In the genomic region with DNA sequence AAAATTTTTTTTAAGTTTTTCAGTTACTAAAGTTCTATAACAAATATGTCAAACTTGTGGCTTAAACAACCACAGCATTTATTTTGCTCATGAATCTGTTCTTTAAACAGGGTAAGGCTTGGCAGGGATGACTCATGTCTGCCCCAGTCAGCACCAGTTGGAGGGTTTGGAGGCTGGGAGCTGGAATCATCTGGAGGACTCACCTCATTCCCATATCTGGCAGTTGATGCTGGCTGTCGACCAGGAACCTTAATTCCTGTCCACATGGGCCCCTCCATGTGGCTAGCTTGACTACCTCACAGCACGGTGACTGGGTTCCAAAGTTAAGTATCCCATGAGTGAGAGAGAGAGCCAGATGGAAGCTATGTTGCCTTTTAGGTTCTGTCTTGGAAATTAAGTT, we compare ENCODE assay signal across 14 cellular contexts. TPM values are rescaled to one million over a fixed set of nuclear protein-coding genes. Genes with fewer than 3 reads are reported as not detected.
DNase-seq lines count a peak whose midpoint lies in the region; ATAC-seq and TF ChIP-seq lines count a peak whose summit lies in the region.
"Had no signal": no experiment of that assay in that cellular context is flagged by ENCODE, and none has a peak within 500 bp of the region (broad histone marks: within the 10 kb centered on the region; RNA-seq: fewer than 3 reads in every experiment).

No MANE protein-coding gene starts in this region.

- H3K4me3 ChIP-seq in Panc1 (ENCODE audit: low read depth in 2 of 2, low read length in 2 of 2) (no peak overlapping the region), fibroblast of lung (replicated peaks in 1 of 4; ENCODE audit: control extremely low read depth in 1 of 4, insufficient read depth in 1 of 4, low read depth in 3 of 4, low read length in 4 of 4) (no peak overlapping the region), skeletal muscle cell (ENCODE audit: low read depth, low read length) (no peak overlapping the region)

- no peaks in the 10 kb centered on the region for H3K36me3 Mint-ChIP-seq in natural killer cell treated with Interleukin-12 subunit alpha and Interleukin-12 subunit beta and Interleukin-15 and Interleukin-18, amount 100 ng/mL, for 72 hours

- H3K27me3 Mint-ChIP-seq in natural killer cell treated with Interleukin-12 subunit alpha and Interleukin-12 subunit beta and Interleukin-15 and Interleukin-18, amount 100 ng/mL, for 72 hours = peaks cover 0 to 8% of the 10 kb centered on the region in 2 donors
- H3K27me3 Mint-ChIP-seq: stimulated activated naive CD8-positive, alpha-beta T cell treated with anti-CD3 and anti-CD28 coated beads, Interleukin-15, amount 100 ng/mL, for 72 hours had no signal

- H3K4me3 Mint-ChIP-seq in natural killer cell treated with Interleukin-12 subunit alpha and Interleukin-12 subunit beta and Interleukin-15 and Interleukin-18, amount 100 ng/mL, for 72 hours = no peak overlapping the region
- H3K4me3 Mint-ChIP-seq: activated CD8-positive, alpha-beta T cell treated with anti-CD3 and anti-CD28 coated beads, Interleukin-2, amount 10 ng/mL, durations not matched to agents 7 days and 5 days; stimulated activated naive CD8-positive, alpha-beta T cell treated with anti-CD3 and anti-CD28 coated beads, Interleukin-15, amount 100 ng/mL, for 72 hours had no signal

- no peak overlapping the region for H3K27ac Mint-ChIP-seq in natural killer cell treated with Interleukin-12 subunit alpha and Interleukin-12 subunit beta and Interleukin-15 and Interleukin-18, amount 100 ng/mL, for 72 hours
- H3K27ac Mint-ChIP-seq: activated CD8-positive, alpha-beta T cell treated with anti-CD3 and anti-CD28 coated beads, Interleukin-2, amount 10 ng/mL, durations not matched to agents 7 days and 5 days; stimulated activated naive CD8-positive, alpha-beta T cell treated with anti-CD3 and anti-CD28 coated beads, Interleukin-15, amount 100 ng/mL, for 72 hours had no signal

- in situ Hi-C loops in Panc1 (cut with HindIII; ENCODE audit: low pct_unique_long_range_greater_than_20kb, low sequenced_read_pairs) = no loop called here

- no peaks in the 10 kb centered on the region for H3K36me3 ChIP-seq in Panc1 (ENCODE audit: control insufficient read depth, insufficient read depth, low read length)
- H3K36me3 ChIP-seq in fibroblast of lung (ENCODE audit: control insufficient read depth, insufficient read depth, low read length) = no peaks in the 10 kb centered on the region

- BruUV-seq in Panc1 (replicated peaks; lab: Mats Ljungman, UMichigan) = no TSS peak

- no peaks in the 10 kb centered on the region for H3K4me1 Mint-ChIP-seq in natural killer cell treated with Interleukin-12 subunit alpha and Interleukin-12 subunit beta and Interleukin-15 and Interleukin-18, amount 100 ng/mL, for 72 hours (ENCODE audit: low read depth in 2 of 2)

- TF ChIP-seq CTCF in Panc1 (IDR thresholded peaks at IDR 0.05) = no peak
- no peak for TF ChIP-seq CTCF in fibroblast of lung (conservative IDR thresholded peaks at IDR 0.05 in 1 of 2, IDR thresholded peaks at IDR 0.05 in 1 of 2; ENCODE audit: low read depth in 1 of 2, low read length in 2 of 2)

- H2AFZ ChIP-seq in fibroblast of lung (ENCODE audit: low read length) = no peak overlapping the region

- H3K27me3 ChIP-seq in Panc1 (ENCODE audit: control insufficient read depth, insufficient read depth, low read length) = no peaks in the 10 kb centered on the region
- no peaks in the 10 kb centered on the region for H3K27me3 ChIP-seq in fibroblast of lung (ENCODE audit: control insufficient read depth, insufficient read depth, low read length)

- DNase-seq in ELR (ENCODE audit: low read depth) (peak; percentile 74), Panc1 (ENCODE audit: low read depth, low spot score) (no peak), fibroblast of lung (ENCODE audit: low read depth in 2 of 2) (peak; percentile 59 to 98), skeletal muscle cell (ENCODE audit: low read depth) (peak; percentile 76), HPDE6-E6E7 (ENCODE audit: extremely low spot score) (no peak), left colon (no peak)
- DNase-seq in natural killer cell treated with Interleukin-12 subunit alpha and Interleukin-12 subunit beta and Interleukin-15 and Interleukin-18, amount 100 ng/mL, for 72 hours (ENCODE audit: low spot score) = no peak
- DNase-seq: activated CD8-positive, alpha-beta T cell treated with anti-CD3 and anti-CD28 coated beads, Interleukin-2, amount 10 ng/mL, durations not matched to agents 7 days and 5 days; DMS153; left cardiac atrium; NCI-H82; stimulated activated naive CD8-positive, alpha-beta T cell treated with anti-CD3 and anti-CD28 coated beads, Interleukin-15, amount 100 ng/mL, for 72 hours; T-helper 2 cell had no signal

- POLR2A ChIA-PET in Panc1 (lab: Charles Lee) = no interaction called here

- H3K4me1 ChIP-seq in Panc1 (ENCODE audit: control insufficient read depth, insufficient read depth, low read length) = peaks cover 10% of the 10 kb centered on the region; the same call in 1 of the 2 replicates
- H3K4me1 ChIP-seq in fibroblast of lung (ENCODE audit: control insufficient read depth, extremely low read depth, insufficient read depth, low read length) = peaks cover 5% of the 10 kb centered on the region

- H3K9me3 ChIP-seq in Panc1 (ENCODE audit: control insufficient read depth, insufficient read depth, low read depth, low read length) (no peaks in the 10 kb centered on the region), fibroblast of lung (ENCODE audit: control insufficient read depth, insufficient read depth, low read depth, low read length) (no peaks in the 10 kb centered on the region)

- intact Hi-C loops in Panc1 (cut with micrococcal nuclease; ENCODE audit: unreplicated experiment) (no loop called here), left colon (cut with DNase I, micrococcal nuclease) (no loop called here)

- no peak overlapping the region for H3K9ac ChIP-seq in fibroblast of lung (ENCODE audit: insufficient read depth, low read length)

- H3K4me2 ChIP-seq in fibroblast of lung (ENCODE audit: extremely low read depth, insufficient read depth, low read length) = no peak overlapping the region

- H3K79me2 ChIP-seq in fibroblast of lung (ENCODE audit: control insufficient read depth, insufficient read depth, low read length) = no peaks in the 10 kb centered on the region

- no peak overlapping the region for H3K27ac ChIP-seq in Panc1 (ENCODE audit: low read length)
- no peak overlapping the region for H3K27ac ChIP-seq in fibroblast of lung (ENCODE audit: insufficient read depth, low read length)

- CTCF ChIA-PET in Panc1 (lab: Charles Lee) = interaction anchor here (0.8 kb wide), 1 partner anchor 36 kb away, joined by 3 read pairs; no protein-coding TSS in a partner anchor

- H4K20me1 ChIP-seq in fibroblast of lung (ENCODE audit: control insufficient read depth, extremely low read depth, insufficient read depth, low read length) = no peaks in the 10 kb centered on the region

- ATAC-seq in Panc1 (peak; percentile 70; the same call in 1 of the 2 replicates), HG02642 (IDR thresholded peaks at IDR 0.05; ENCODE audit: poor library complexity, unreplicated experiment) (no peak), left colon (no peak)
- no peak for ATAC-seq in natural killer cell treated with Interleukin-12 subunit alpha and Interleukin-12 subunit beta and Interleukin-15 and Interleukin-18, amount 100 ng/mL, for 72 hours
- ATAC-seq: activated CD8-positive, alpha-beta T cell treated with anti-CD3 and anti-CD28 coated beads, Interleukin-2, amount 10 ng/mL, durations not matched to agents 7 days and 5 days; stimulated activated naive CD8-positive, alpha-beta T cell treated with anti-CD3 and anti-CD28 coated beads, Interleukin-15, amount 100 ng/mL, for 72 hours had no signal

- no peaks in the 10 kb centered on the region for H3K9me3 Mint-ChIP-seq in natural killer cell treated with Interleukin-12 subunit alpha and Interleukin-12 subunit beta and Interleukin-15 and Interleukin-18, amount 100 ng/mL, for 72 hours
- H3K9me3 Mint-ChIP-seq: stimulated activated naive CD8-positive, alpha-beta T cell treated with anti-CD3 and anti-CD28 coated beads, Interleukin-15, amount 100 ng/mL, for 72 hours had no signal

RNA-seq across cellular contexts. Expression of a gene that starts 13.8 kb away (rescaled TPM):
- 5.8 TPM for total RNA-seq in Panc1 (2021; ENCODE audit: unreplicated experiment)
- 3.9 TPM for polyA plus RNA-seq in Panc1 (2012; ENCODE audit: insufficient read length)
- total RNA-seq in fibroblast of lung = 2.0 and 2.8 TPM in 2 replicates
- 0.71 and 1.1 TPM in 2 replicates for polyA plus RNA-seq in fibroblast of lung
- polyA plus RNA-seq in fibroblast of lung (2012) = 0.44 and 0.61 TPM in 2 replicates
- not detected in 2 replicates for polyA minus RNA-seq in fibroblast of lung (ENCODE audit: low replicate concordance)
- total RNA-seq in left colon = 100 to 1,000 TPM in 1 of 2 donors, 10 to 100 TPM in 1; 97.0 to 144 TPM
- 10 to 100 TPM in 1 of 2 donors, 1 to 10 TPM in 1; 4.8 to 18.3 TPM for total RNA-seq in natural killer cell treated with Interleukin-12 subunit alpha and Interleukin-12 subunit beta and Interleukin-15 and Interleukin-18, amount 100 ng/mL, for 72 hours

RNA-seq across cellular contexts. Expression of a gene that starts 57.7 kb away (rescaled TPM):
- total RNA-seq in Panc1 (2021; ENCODE audit: unreplicated experiment) (22.0 TPM), fibroblast of lung (16.9 and 24.3 TPM in 2 replicates), left colon (10 to 100 TPM; 11.4 to 11.8 TPM)
- 9.5 TPM for polyA plus RNA-seq in Panc1 (2012; ENCODE audit: insufficient read length)
- 12.1 and 21.2 TPM in 2 replicates for polyA plus RNA-seq in fibroblast of lung
- 9.4 and 12.9 TPM in 2 replicates for polyA plus RNA-seq in fibroblast of lung (2012)
- 4.0 and 6.6 TPM in 2 replicates for polyA minus RNA-seq in fibroblast of lung (ENCODE audit: low replicate concordance)
- 10 to 100 TPM; 20.6 to 23.0 TPM for total RNA-seq in natural killer cell treated with Interleukin-12 subunit alpha and Interleukin-12 subunit beta and Interleukin-15 and Interleukin-18, amount 100 ng/mL, for 72 hours

Comparison
In these comparisons a context has a peak if more than half of its experiments do, and no peak if none do; other contexts are left out.
1. DNase-seq: peak in ELR (single experiment), fibroblast of lung (2 of 2) and skeletal muscle cell (single experiment); none in Panc1 (single experiment), HPDE6-E6E7 (single experiment), left colon (0 of 2) and natural killer cell treated with Interleukin-12 subunit alpha and Interleukin-12 subunit beta and Interleukin-15 and Interleukin-18, amount 100 ng/mL, for 72 hours (single experiment).
2. RNA of a gene that starts 13.8 kb away (total RNA-seq): 97.0 to 144 TPM in left colon; 4.8 to 18.3 TPM in natural killer cell treated with Interleukin-12 subunit alpha and Interleukin-12 subunit beta and Interleukin-15 and Interleukin-18, amount 100 ng/mL, for 72 hours, 5.8 TPM in Panc1 (single experiment) and 2.0 to 2.8 TPM in fibroblast of lung; every median in the first group is over 4 times any median in the second.